28 cellular contexts compared by ENCODE assay signal in genomic region chr2:31023550-31023949, GRCh38.
"Had no signal": no experiment of that assay in that cellular context is flagged by ENCODE, and none has a peak within 500 bp of the region (broad histone marks: within the 10 kb centered on the region; RNA-seq: fewer than 3 reads in every experiment).

No MANE protein-coding gene starts in this region.

- H3K27me3 ChIP-seq: body of pancreas, brain microvascular endothelial cell, breast epithelium had no signal

- H3K4me3 ChIP-seq: body of pancreas, breast epithelium had no signal

- ATAC-seq: activated CD4-positive, alpha-beta T cell treated with anti-CD3 and anti-CD28 coated beads for 36 hours; activated CD4-positive, CD25-positive, alpha-beta regulatory T cell treated with anti-CD3 and anti-CD28 coated beads, Interleukin-2, amount 50 U/mL, for 24 hours; activated CD8-positive, alpha-beta memory T cell treated with anti-CD3 and anti-CD28 coated beads, Interleukin-2, amount 10 ng/mL, durations not matched to agents 7 days and 5 days; activated CD8-positive, alpha-beta T cell treated with anti-CD3 and anti-CD28 coated beads, Interleukin-2, amount 10 ng/mL, durations not matched to agents 7 days and 5 days; activated naive CD8-positive, alpha-beta T cell treated with anti-CD3 and anti-CD28 coated beads, Interleukin-2, amount 50 U/mL, for 24 hours; body of pancreas had no signal

- H3K36me3 ChIP-seq: brain microvascular endothelial cell, breast epithelium had no signal

- DNase-seq: activated CD4-positive, alpha-beta memory T cell treated with anti-CD3 and anti-CD28 coated beads, Interleukin-2, amount 10 ng/mL, durations not matched to agents 7 days and 5 days; activated CD4-positive, alpha-beta T cell treated with anti-CD3 and anti-CD28 coated beads for 1 hour; activated CD4-positive, alpha-beta T cell treated with anti-CD3 and anti-CD28 coated beads for 36 hours; activated CD4-positive, alpha-beta T cell treated with anti-CD3 and anti-CD28 coated beads for 48 hours; activated CD4-positive, alpha-beta T cell treated with anti-CD3 and anti-CD28 coated beads, Interleukin-2, amount 10 ng/mL, durations not matched to agents 7 days and 5 days; activated CD4-positive, alpha-beta T cell treated with anti-CD3 and anti-CD28 coated beads, Interleukin-2, amount 50 U/mL, for 48 hours; activated CD4-positive, CD25-positive, alpha-beta regulatory T cell; activated CD8-positive, alpha-beta memory T cell treated with anti-CD3 and anti-CD28 coated beads for 24 hours; activated CD8-positive, alpha-beta memory T cell treated with anti-CD3 and anti-CD28 coated beads, Interleukin-2, amount 10 ng/mL, durations not matched to agents 7 days and 5 days; activated CD8-positive, alpha-beta memory T cell treated with anti-CD3 and anti-CD28 coated beads, Interleukin-2, amount 50 U/mL, for 48 hours; activated CD8-positive, alpha-beta T cell treated with anti-CD3 and anti-CD28 coated beads, Interleukin-2, amount 10 ng/mL, durations not matched to agents 7 days and 5 days; activated effector memory CD4-positive, alpha-beta T cell treated with Interleukin-2 at 50 U/mL for 16 hours; activated gamma-delta T cell; activated naive CD4-positive, alpha-beta T cell treated with anti-CD3 and anti-CD28 coated beads, Interleukin-2, amount 10 ng/mL, durations not matched to agents 7 days and 5 days; activated naive CD4-positive, alpha-beta T cell treated with Interleukin-2 at 50 U/mL for 16 hours; activated naive CD8-positive, alpha-beta T cell treated with anti-CD3 and anti-CD28 coated beads, Interleukin-2, amount 10 ng/mL, durations not matched to agents 7 days and 5 days; activated naive CD8-positive, alpha-beta T cell treated with anti-CD3 and anti-CD28 coated beads, Interleukin-2, amount 50 U/mL, for 24 hours; activated T-cell treated with anti-CD3 and anti-CD28 coated beads, Interleukin-2, amount 50 U/mL, for 24 hours; activated T-cell treated with anti-CD3 and anti-CD28 coated beads, Interleukin-2, amount 50 U/mL, for 48 hours; amygdala; anterior cingulate cortex; body of pancreas; brain microvascular endothelial cell; central memory CD4-positive, alpha-beta T cell; T-helper 2 cell; T-helper 9 cell had no signal
